Comparison of ENCODE assay signal across 22 cellular contexts in the genomic region with DNA sequence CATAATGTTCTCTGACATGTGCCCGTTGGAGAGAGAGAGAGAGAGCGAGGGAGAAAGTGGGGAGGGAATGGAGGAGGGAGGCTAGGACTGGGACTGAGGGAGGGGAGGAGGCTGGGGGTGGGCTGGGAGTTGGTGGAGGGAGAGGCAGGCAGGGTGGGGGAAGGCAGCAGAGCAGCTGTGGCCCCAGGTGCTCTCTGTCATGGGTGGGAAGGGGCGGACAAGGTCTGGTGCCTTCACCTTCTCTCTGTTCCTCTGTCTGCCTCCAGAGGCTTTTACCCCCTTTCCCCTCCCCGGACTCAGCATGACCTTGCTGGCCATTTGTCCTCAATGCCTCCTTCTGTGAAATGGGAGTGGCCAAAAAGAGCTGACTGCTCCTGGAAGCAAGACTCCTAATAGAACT.
A peak's percentile ranks its signal among the peaks of the same experiment; 100 is the strongest.
DNase-seq lines count a peak whose midpoint lies in the region; ATAC-seq, FAIRE-seq and TF ChIP-seq lines count a peak whose summit lies in the region.
"Had no signal": no experiment of that assay in that cellular context is flagged by ENCODE, and none has a peak within 500 bp of the region (broad histone marks: within the 10 kb centered on the region; RNA-seq: fewer than 3 reads in every experiment).

No MANE protein-coding gene starts in this region.

- no peak for DNase-seq in GM23338 (ENCODE audit: low spot score)
- DNase-seq in kidney: peak; percentile 33
- no peak for DNase-seq in stimulated activated naive B cell treated with anti-CD40 and anti-IgM and Interleukin-4, amounts not matched to agents 10 μg/mL and 1 μg/mL and 100 μg/mL, for 72 hours
- DNase-seq in HFFc6: no peak
- no peak for DNase-seq in activated CD8-positive, alpha-beta memory T cell treated with anti-CD3 and anti-CD28 coated beads, Interleukin-2, amount 10 ng/mL, durations not matched to agents 7 days and 5 days
- DNase-seq in HK-2 (ENCODE audit: unreplicated experiment): no peak
- DNase-seq: AML-193; Caco-2; CD4-positive, alpha-beta T cell; GOT3; IMR-90 had no signal

- peak overlapping the region; percentile 55 for H3K9ac ChIP-seq in OCI-LY3 (ENCODE audit: low read length)
- no peak overlapping the region for H3K9ac ChIP-seq in kidney (ENCODE audit: low read length in 2 of 2)

- TF ChIP-seq CTCF in GM23338 (conservative IDR thresholded peaks at IDR 0.05; ENCODE audit: low read depth in 2 of 2) (no peak), OCI-LY3 (IDR thresholded peaks at IDR 0.05; ENCODE audit: low read depth, low read length) (no peak), kidney (IDR thresholded peaks at IDR 0.05; ENCODE audit: borderline replicate concordance, extremely low read depth, insufficient read depth) (no peak), HFFc6 (IDR thresholded peaks at IDR 0.05) (no peak)

- H3K27ac ChIP-seq in GM23338 (ENCODE audit: low read depth): no peak overlapping the region
- H3K27ac ChIP-seq in OCI-LY3 (ENCODE audit: low read length): peak overlapping the region; percentile 64
- no peak overlapping the region for H3K27ac ChIP-seq in kidney (ENCODE audit: low read depth in 2 of 2, low read length in 2 of 2)
- H3K27ac ChIP-seq: 22Rv1, A549, C4-2B had no signal

- no peaks in the 10 kb centered on the region; the same call in 2 of the 3 replicates for H3K9me3 Mint-ChIP-seq in GM23338
- peaks cover 0 to 4% of the 10 kb centered on the region in 2 donors for H3K9me3 Mint-ChIP-seq in stimulated activated naive B cell treated with anti-CD40 and anti-IgM and Interleukin-4, amounts not matched to agents 10 μg/mL and 1 μg/mL and 100 μg/mL, for 72 hours
- no peaks in the 10 kb centered on the region for H3K9me3 Mint-ChIP-seq in HFFc6
- H3K9me3 Mint-ChIP-seq in activated CD8-positive, alpha-beta memory T cell treated with anti-CD3 and anti-CD28 coated beads, Interleukin-2, amount 10 ng/mL, durations not matched to agents 7 days and 5 days (ENCODE audit: low read depth): no peaks in the 10 kb centered on the region
- H3K9me3 Mint-ChIP-seq: CD4-positive, alpha-beta T cell had no signal

- H3K27ac Mint-ChIP-seq in GM23338 (no peak overlapping the region), HFFc6 (no peak overlapping the region)
- H3K27ac Mint-ChIP-seq in stimulated activated naive B cell treated with anti-CD40 and anti-IgM and Interleukin-4, amounts not matched to agents 10 μg/mL and 1 μg/mL and 100 μg/mL, for 72 hours: no peak overlapping the region
- H3K27ac Mint-ChIP-seq in activated CD8-positive, alpha-beta memory T cell treated with anti-CD3 and anti-CD28 coated beads, Interleukin-2, amount 10 ng/mL, durations not matched to agents 7 days and 5 days: no peak overlapping the region
- H3K27ac Mint-ChIP-seq: CD4-positive, alpha-beta T cell had no signal

- intact Hi-C loops in kidney (cut with DNase I): no loop called here

- no peaks in the 10 kb centered on the region for H3K36me3 ChIP-seq in GM23338 (ENCODE audit: insufficient read depth)
- H3K36me3 ChIP-seq in OCI-LY3 (replicated peaks; ENCODE audit: low read depth, low read length): no peaks in the 10 kb centered on the region
- H3K36me3 ChIP-seq in kidney (ENCODE audit: control insufficient read depth in 1 of 2, insufficient read depth in 2 of 2, low read length in 2 of 2): no peaks in the 10 kb centered on the region
- H3K36me3 ChIP-seq: HAP-1 had no signal

- H4K20me1 ChIP-seq in GM23338 (replicated peaks; ENCODE audit: insufficient read depth) (no peaks in the 10 kb centered on the region), OCI-LY3 (ENCODE audit: insufficient read depth, low read length) (no peaks in the 10 kb centered on the region)

- peaks cover 41% of the 10 kb centered on the region for H3K4me1 Mint-ChIP-seq in GM23338
- H3K4me1 Mint-ChIP-seq in stimulated activated naive B cell treated with anti-CD40 and anti-IgM and Interleukin-4, amounts not matched to agents 10 μg/mL and 1 μg/mL and 100 μg/mL, for 72 hours: peaks cover 9 to 17% of the 10 kb centered on the region in 2 donors
- H3K4me1 Mint-ChIP-seq in HFFc6 (ENCODE audit: low read depth): no peaks in the 10 kb centered on the region
- peaks cover 3% of the 10 kb centered on the region for H3K4me1 Mint-ChIP-seq in activated CD8-positive, alpha-beta memory T cell treated with anti-CD3 and anti-CD28 coated beads, Interleukin-2, amount 10 ng/mL, durations not matched to agents 7 days and 5 days

- H3F3A ChIP-seq in GM23338 (replicated peaks; ENCODE audit: low read depth): no peaks in the 10 kb centered on the region

- H3K4me3 Mint-ChIP-seq in GM23338 (no peak overlapping the region), HFFc6 (no peak overlapping the region)
- H3K4me3 Mint-ChIP-seq in stimulated activated naive B cell treated with anti-CD40 and anti-IgM and Interleukin-4, amounts not matched to agents 10 μg/mL and 1 μg/mL and 100 μg/mL, for 72 hours: no peak overlapping the region
- H3K4me3 Mint-ChIP-seq in activated CD8-positive, alpha-beta memory T cell treated with anti-CD3 and anti-CD28 coated beads, Interleukin-2, amount 10 ng/mL, durations not matched to agents 7 days and 5 days: no peak overlapping the region
- H3K4me3 Mint-ChIP-seq: CD4-positive, alpha-beta T cell had no signal

- H3K4me2 ChIP-seq in GM23338 (no peak overlapping the region), OCI-LY3 (ENCODE audit: low read length) (peak overlapping the region; percentile 86)
- H3K4me2 ChIP-seq: A549 had no signal

- CTCF ChIA-PET in activated CD8-positive, alpha-beta memory T cell treated with anti-CD3 and anti-CD28 coated beads, Interleukin-2, amount 10 ng/mL, durations not matched to agents 7 days and 5 days (lab: Charles Lee): no interaction called here

- H3K27me3 ChIP-seq in GM23338 (ENCODE audit: insufficient read depth) (no peaks in the 10 kb centered on the region), OCI-LY3 (ENCODE audit: low read depth, low read length) (no peaks in the 10 kb centered on the region)

- H3K27me3 Mint-ChIP-seq in GM23338 (ENCODE audit: insufficient read depth, low read depth, poor library complexity) (peaks cover 13% of the 10 kb centered on the region), HFFc6 (ENCODE audit: insufficient read depth) (peaks cover 35% of the 10 kb centered on the region)
- peaks cover 76 to 83% of the 10 kb centered on the region in 2 donors for H3K27me3 Mint-ChIP-seq in stimulated activated naive B cell treated with anti-CD40 and anti-IgM and Interleukin-4, amounts not matched to agents 10 μg/mL and 1 μg/mL and 100 μg/mL, for 72 hours
- H3K27me3 Mint-ChIP-seq in activated CD8-positive, alpha-beta memory T cell treated with anti-CD3 and anti-CD28 coated beads, Interleukin-2, amount 10 ng/mL, durations not matched to agents 7 days and 5 days: peaks cover 58% of the 10 kb centered on the region

- no peaks in the 10 kb centered on the region for H3K36me3 Mint-ChIP-seq in GM23338 (ENCODE audit: low read depth)
- peaks cover 0 to 3% of the 10 kb centered on the region in 2 donors for H3K36me3 Mint-ChIP-seq in stimulated activated naive B cell treated with anti-CD40 and anti-IgM and Interleukin-4, amounts not matched to agents 10 μg/mL and 1 μg/mL and 100 μg/mL, for 72 hours
- H3K36me3 Mint-ChIP-seq in HFFc6 (ENCODE audit: low read depth): no peaks in the 10 kb centered on the region
- no peaks in the 10 kb centered on the region for H3K36me3 Mint-ChIP-seq in activated CD8-positive, alpha-beta memory T cell treated with anti-CD3 and anti-CD28 coated beads, Interleukin-2, amount 10 ng/mL, durations not matched to agents 7 days and 5 days

- H3K9me3 ChIP-seq in OCI-LY3 (ENCODE audit: insufficient read depth, low read length): no peaks in the 10 kb centered on the region
- no peaks in the 10 kb centered on the region for H3K9me3 ChIP-seq in kidney (ENCODE audit: control insufficient read depth in 1 of 2, low read length in 2 of 2)
- H3K9me3 ChIP-seq: A549, Caco-2, HAP-1 had no signal

- no peaks in the 10 kb centered on the region for H3K9me2 ChIP-seq in GM23338 (ENCODE audit: insufficient read depth)

- H3K79me2 ChIP-seq in GM23338 (replicated peaks; ENCODE audit: insufficient read depth) (no peaks in the 10 kb centered on the region), OCI-LY3 (ENCODE audit: low read length) (no peaks in the 10 kb centered on the region)

- peak; percentile 7; the same call in 2 of the 3 replicates for ATAC-seq in GM23338
- peak; percentile 63 to 68 for ATAC-seq in stimulated activated naive B cell treated with anti-CD40 and anti-IgM and Interleukin-4, amounts not matched to agents 10 μg/mL and 1 μg/mL and 100 μg/mL, for 72 hours (replicated peaks)
- ATAC-seq in activated CD8-positive, alpha-beta memory T cell treated with anti-CD3 and anti-CD28 coated beads, Interleukin-2, amount 10 ng/mL, durations not matched to agents 7 days and 5 days: no peak
- ATAC-seq: A549, K562 had no signal

- FAIRE-seq in kidney (lab: Jason Lieb, UNC): no peak
- FAIRE-seq: A549, D721Med, G401.6, GM12891, GM18507, HTR-8/SVneo, K562 had no signal

- H3K4me3 ChIP-seq in GM23338 (no peak overlapping the region), OCI-LY3 (ENCODE audit: low read length) (peak overlapping the region; percentile 61), kidney (ENCODE audit: low read length in 2 of 2) (no peak overlapping the region)
- H3K4me3 ChIP-seq: A549, HAP-1, K562 had no signal

- H3K4me1 ChIP-seq in GM23338 (ENCODE audit: insufficient read depth): peaks cover 27% of the 10 kb centered on the region
- H3K4me1 ChIP-seq in OCI-LY3 (ENCODE audit: low read length): peaks cover 67% of the 10 kb centered on the region
- no peaks in the 10 kb centered on the region for H3K4me1 ChIP-seq in kidney (ENCODE audit: control insufficient read depth in 1 of 2, insufficient read depth in 1 of 2, low read depth in 1 of 2, low read length in 2 of 2)
- H3K4me1 ChIP-seq: A549, Caco-2, HAP-1 had no signal

- H2AFZ ChIP-seq in GM23338 (no peak overlapping the region), OCI-LY3 (ENCODE audit: low read depth, low read length) (no peak overlapping the region)

TF ChIP-seq in GM23338, 12 proteins besides CTCF, POLR2A, EP300 and RAD21:
- TF ChIP-seq EZH2 (IDR thresholded peaks at IDR 0.05; ENCODE audit: low read depth, unreplicated experiment) (no peak), JUNB (IDR thresholded peaks at IDR 0.05; ENCODE audit: unreplicated experiment) (no peak)
